Comparison of ENCODE assay signal across 15 cellular contexts in genomic region chr12:104793280-104793679, GRCh38.
DNase-seq lines count a peak whose midpoint lies in the region; TF ChIP-seq lines count a peak whose summit lies in the region.
"Had no signal": no experiment of that assay in that cellular context is flagged by ENCODE, and none has a peak within 500 bp of the region (broad histone marks: within the 10 kb centered on the region; RNA-seq: fewer than 3 reads in every experiment).

No MANE protein-coding gene starts in this region.

- H3K4me2 ChIP-seq in Loucy (ENCODE audit: low read depth, low read length, poor library complexity, severe bottlenecking) = no peak overlapping the region

- H3K9me3 Mint-ChIP-seq in activated CD4-positive, alpha-beta memory T cell treated with anti-CD3 and anti-CD28 coated beads for 36 hours = no peaks in the 10 kb centered on the region
- H3K9me3 Mint-ChIP-seq: central memory CD8-positive, alpha-beta T cell; mesothelial cell of epicardium; stimulated activated naive CD8-positive, alpha-beta T cell treated with anti-CD3 and anti-CD28 coated beads, Interleukin-15, Interleukin-2, amounts not matched to agents 100 ng/mL and 50 ng/mL, for 24 hours had no signal

- peaks cover 6% of the 10 kb centered on the region for H3K4me1 ChIP-seq in Loucy (ENCODE audit: insufficient read depth, low read length, poor library complexity, severe bottlenecking)
- H3K4me1 ChIP-seq in neutrophil (ENCODE audit: control insufficient read depth in 1 of 2, insufficient read depth in 1 of 2, low read depth in 1 of 2, low read length in 1 of 2) = peaks cover 15% of the 10 kb centered on the region in 2 experiments

- H3K27ac ChIP-seq in neutrophil = peak overlapping the region; percentile 32

- POLR2A ChIA-PET in BJ (lab: Charles Lee) = interaction anchor here (0.6 kb wide), 1 partner anchor 41 kb away, joined by 3 read pairs; no protein-coding TSS in a partner anchor
- POLR2A ChIA-PET in activated CD4-positive, alpha-beta memory T cell treated with anti-CD3 and anti-CD28 coated beads for 36 hours (lab: Charles Lee) = no interaction called here

- H3K27me3 Mint-ChIP-seq in activated CD4-positive, alpha-beta memory T cell treated with anti-CD3 and anti-CD28 coated beads for 36 hours = peaks cover 3% of the 10 kb centered on the region
- H3K27me3 Mint-ChIP-seq: central memory CD8-positive, alpha-beta T cell had no signal

- H4K20me1 ChIP-seq in Loucy (ENCODE audit: insufficient read depth, low read length, poor library complexity, severe bottlenecking) = no peaks in the 10 kb centered on the region

- CTCF ChIA-PET in BJ (lab: Yijun Ruan, JAX) = interaction anchor here (0.8 to 1.4 kb wide), 5 partner anchors 10 to 114 kb away, joined by 3 read pairs; no protein-coding TSS in a partner anchor
- CTCF ChIA-PET in activated CD4-positive, alpha-beta memory T cell treated with anti-CD3 and anti-CD28 coated beads for 36 hours (lab: Charles Lee) = interaction anchor here (1.0 kb wide), 2 partner anchors 18 to 259 kb away, joined by 3 read pairs; no protein-coding TSS in a partner anchor

- H3K9me2 ChIP-seq in Loucy (replicated peaks; ENCODE audit: low read depth, low read length) = no peaks in the 10 kb centered on the region

- no peak; the same call in 1 of the 2 replicates for TF ChIP-seq CTCF in BJ (IDR thresholded peaks at IDR 0.05; ENCODE audit: insufficient read depth, low read depth, low read length)
- no peak for TF ChIP-seq CTCF in Loucy (conservative IDR thresholded peaks at IDR 0.05; ENCODE audit: low read length)
- no peak for TF ChIP-seq CTCF in neutrophil (IDR thresholded peaks at IDR 0.05)

- H3K4me1 Mint-ChIP-seq in activated CD4-positive, alpha-beta memory T cell treated with anti-CD3 and anti-CD28 coated beads for 36 hours (ENCODE audit: low read depth) = peaks cover 2% of the 10 kb centered on the region
- H3K4me1 Mint-ChIP-seq: mesothelial cell of epicardium had no signal

- no peaks in the 10 kb centered on the region; the same call in 1 of the 2 replicates for H3K27me3 ChIP-seq in BJ (ENCODE audit: control insufficient read depth, insufficient read depth, low read length)
- no peaks in the 10 kb centered on the region for H3K27me3 ChIP-seq in Loucy (ENCODE audit: insufficient read depth, low read length, poor library complexity, severe bottlenecking)
- no peaks in the 10 kb centered on the region for H3K27me3 ChIP-seq in neutrophil

- no peaks in the 10 kb centered on the region for H3K79me2 ChIP-seq in Loucy (ENCODE audit: insufficient read depth, low read length)

- no peaks in the 10 kb centered on the region for H3K36me3 ChIP-seq in BJ (ENCODE audit: control insufficient read depth, insufficient read depth, low read length)
- no peaks in the 10 kb centered on the region for H3K36me3 ChIP-seq in Loucy (ENCODE audit: insufficient read depth, low read length)
- no peaks in the 10 kb centered on the region for H3K36me3 ChIP-seq in neutrophil

- DNase-seq in BJ (ENCODE audit: low read depth) (peak; percentile 55), epidermal melanocyte (ENCODE audit: insufficient read length, low spot score) (peak; percentile 59), HuH-7 (ENCODE audit: low spot score) (no peak), NCI-H345 treated with DMSO at 0.1 percent for 48 hours (lab: John Stamatoyannopoulos, UW; ENCODE audit: unreplicated experiment) (no peak)
- DNase-seq in activated effector memory CD4-positive, alpha-beta T cell treated with Interleukin-2 at 50 U/mL for 16 hours = no peak
- DNase-seq in activated CD4-positive, alpha-beta memory T cell treated with anti-CD3 and anti-CD28 coated beads for 36 hours = no peak
- DNase-seq: activated CD4-positive, alpha-beta T cell treated with anti-CD3 and anti-CD28 coated beads for 48 hours; CD4-positive, CD25-positive, alpha-beta regulatory T cell; Karpas-422; NCI-H2107 had no signal

- no peak overlapping the region for H3K4me3 ChIP-seq in BJ (ENCODE audit: low read depth, low read length)
- no peak overlapping the region for H3K4me3 ChIP-seq in Loucy (ENCODE audit: low read length, poor library complexity, severe bottlenecking)
- H3K4me3 ChIP-seq in neutrophil (ENCODE audit: low read depth in 1 of 2, low read length in 1 of 2) = no peak overlapping the region

- H3K36me3 Mint-ChIP-seq in activated CD4-positive, alpha-beta memory T cell treated with anti-CD3 and anti-CD28 coated beads for 36 hours = no peaks in the 10 kb centered on the region
- H3K36me3 Mint-ChIP-seq: CD4-positive, CD25-positive, alpha-beta regulatory T cell; mesothelial cell of epicardium had no signal

- H3K9ac ChIP-seq in Loucy (ENCODE audit: low read depth, low read length, poor library complexity, severe bottlenecking) = no peak overlapping the region

- H2AFZ ChIP-seq in Loucy (ENCODE audit: low read length) = 0 out of 2 replicates have a peak overlapping the region, but pooled peaks have one; percentile 76

- H3K9me3 ChIP-seq in Loucy (ENCODE audit: insufficient read depth, low read depth, low read length) (no peaks in the 10 kb centered on the region), neutrophil (no peaks in the 10 kb centered on the region)

- no peak overlapping the region for H3K27ac Mint-ChIP-seq in activated CD4-positive, alpha-beta memory T cell treated with anti-CD3 and anti-CD28 coated beads for 36 hours
- H3K27ac Mint-ChIP-seq: CD4-positive, CD25-positive, alpha-beta regulatory T cell; mesothelial cell of epicardium; stimulated activated naive CD8-positive, alpha-beta T cell treated with anti-CD3 and anti-CD28 coated beads, Interleukin-15, Interleukin-2, amounts not matched to agents 100 ng/mL and 50 ng/mL, for 24 hours had no signal

- H3F3A ChIP-seq in Loucy (ENCODE audit: low read depth) = no peaks in the 10 kb centered on the region

- intact Hi-C loops in activated CD4-positive, alpha-beta memory T cell treated with anti-CD3 and anti-CD28 coated beads for 36 hours (cut with micrococcal nuclease) = no loop called here

- H3K4me3 Mint-ChIP-seq in activated CD4-positive, alpha-beta memory T cell treated with anti-CD3 and anti-CD28 coated beads for 36 hours = no peak overlapping the region
- H3K4me3 Mint-ChIP-seq: CD4-positive, CD25-positive, alpha-beta regulatory T cell; central memory CD8-positive, alpha-beta T cell; mesothelial cell of epicardium; stimulated activated naive CD8-positive, alpha-beta T cell treated with anti-CD3 and anti-CD28 coated beads, Interleukin-15, Interleukin-2, amounts not matched to agents 100 ng/mL and 50 ng/mL, for 24 hours had no signal

Comparison
In these comparisons a context has a peak if more than half of its experiments do, and no peak if none do; other contexts are left out.
1. DNase-seq: peak in BJ (single experiment) and epidermal melanocyte (single experiment); none in activated effector memory CD4-positive, alpha-beta T cell treated with Interleukin-2 at 50 U/mL for 16 hours (single experiment), HuH-7 (single experiment), activated CD4-positive, alpha-beta memory T cell treated with anti-CD3 and anti-CD28 coated beads for 36 hours (single experiment) and NCI-H345 treated with DMSO at 0.1 percent for 48 hours (single experiment).